Comparison of ENCODE assay signal across 10 cellular contexts in the genomic region with DNA sequence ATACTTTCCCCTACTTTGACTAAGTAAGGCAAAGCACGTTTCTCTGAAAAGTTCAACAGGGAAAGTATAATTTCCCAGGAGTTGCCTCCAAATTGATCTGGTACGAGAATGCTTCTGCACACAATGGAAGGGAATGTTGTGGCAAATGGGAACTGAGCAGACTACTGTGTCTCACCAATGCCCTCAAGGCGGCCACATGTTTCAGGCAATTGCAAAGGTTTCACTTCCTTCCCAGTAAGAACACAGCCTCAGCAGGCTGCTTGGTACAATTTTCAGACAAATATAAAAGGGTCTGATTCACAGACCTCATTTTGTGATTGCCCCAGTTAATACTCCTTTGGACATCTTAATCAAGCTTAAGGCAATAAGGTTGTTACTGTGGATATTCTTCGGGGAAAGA.
A peak's percentile ranks its signal among the peaks of the same experiment; 100 is the strongest.
DNase-seq lines count a peak whose midpoint lies in the region; ATAC-seq and TF ChIP-seq lines count a peak whose summit lies in the region.
"Had no signal": no experiment of that assay in that cellular context is flagged by ENCODE, and none has a peak within 500 bp of the region (broad histone marks: within the 10 kb centered on the region; RNA-seq: fewer than 3 reads in every experiment).

No MANE protein-coding gene starts in this region.

- no peaks in the 10 kb centered on the region for H3K9me3 ChIP-seq in prostate gland

- no peak for TF ChIP-seq POLR2A in prostate gland (IDR thresholded peaks at IDR 0.05)

- no peaks in the 10 kb centered on the region for H3K4me1 ChIP-seq in prostate gland (replicated peaks)

- ATAC-seq in GM19351 (IDR thresholded peaks at IDR 0.05; ENCODE audit: unreplicated experiment) (peak; percentile 90), HG03060 (IDR thresholded peaks at IDR 0.05; ENCODE audit: low read depth, unreplicated experiment) (peak; percentile 83)
- ATAC-seq: activated T-cell treated with anti-CD3 and anti-CD28 coated beads, Interleukin-2, amount 50 U/mL, for 4 hours had no signal

- H3K4me3 ChIP-seq in prostate gland: no peak overlapping the region

- TF ChIP-seq CTCF in prostate gland (IDR thresholded peaks at IDR 0.05): no peak

- WGBS in prostate gland: 73% methylated on average over 4 of the region's 4 CpGs

- DNase-seq in COLO829 (ENCODE audit: low spot score) (peak; percentile 84), SKM-1 (lab: John Stamatoyannopoulos, UW; ENCODE audit: unreplicated experiment) (peak; percentile 41), cerebellar cortex (ENCODE audit: low spot score) (no peak), kidney tubule cell (ENCODE audit: low spot score) (no peak), prostate gland (ENCODE audit: low spot score) (no peak), NCI-H1417 treated with DMSO at 0.1 percent for 48 hours (lab: John Stamatoyannopoulos, UW) (no peak)
- DNase-seq: activated T-cell treated with anti-CD3 and anti-CD28 coated beads, Interleukin-2, amount 50 U/mL, for 4 hours; effector CD4-positive, alpha-beta T cell had no signal

- intact Hi-C loops in prostate gland (cut with DNase I): no loop called here

- H3K27me3 ChIP-seq in prostate gland (replicated peaks; ENCODE audit: insufficient read depth): no peaks in the 10 kb centered on the region

- no peak overlapping the region for H3K27ac ChIP-seq in prostate gland

- no peaks in the 10 kb centered on the region for H3K36me3 ChIP-seq in prostate gland

Comparison
In these comparisons a context has a peak if more than half of its experiments do, and no peak if none do; other contexts are left out.
1. DNase-seq: peak in COLO829 (single experiment) and SKM-1 (single experiment); none in cerebellar cortex (single experiment), kidney tubule cell (single experiment), prostate gland (single experiment) and NCI-H1417 treated with DMSO at 0.1 percent for 48 hours (single experiment).